ENCODE assay signal across 1 cellular context in genomic region chr11:65040520-65041205, GRCh38.
TF ChIP-seq lines count a peak whose summit lies in the region.

No MANE protein-coding gene starts in this region.

TF ChIP-seq in K562, 482 proteins besides CTCF, POLR2A, EP300 and RAD21 (continued from another document and continues in another):
- TF ChIP-seq, protein P1, sequence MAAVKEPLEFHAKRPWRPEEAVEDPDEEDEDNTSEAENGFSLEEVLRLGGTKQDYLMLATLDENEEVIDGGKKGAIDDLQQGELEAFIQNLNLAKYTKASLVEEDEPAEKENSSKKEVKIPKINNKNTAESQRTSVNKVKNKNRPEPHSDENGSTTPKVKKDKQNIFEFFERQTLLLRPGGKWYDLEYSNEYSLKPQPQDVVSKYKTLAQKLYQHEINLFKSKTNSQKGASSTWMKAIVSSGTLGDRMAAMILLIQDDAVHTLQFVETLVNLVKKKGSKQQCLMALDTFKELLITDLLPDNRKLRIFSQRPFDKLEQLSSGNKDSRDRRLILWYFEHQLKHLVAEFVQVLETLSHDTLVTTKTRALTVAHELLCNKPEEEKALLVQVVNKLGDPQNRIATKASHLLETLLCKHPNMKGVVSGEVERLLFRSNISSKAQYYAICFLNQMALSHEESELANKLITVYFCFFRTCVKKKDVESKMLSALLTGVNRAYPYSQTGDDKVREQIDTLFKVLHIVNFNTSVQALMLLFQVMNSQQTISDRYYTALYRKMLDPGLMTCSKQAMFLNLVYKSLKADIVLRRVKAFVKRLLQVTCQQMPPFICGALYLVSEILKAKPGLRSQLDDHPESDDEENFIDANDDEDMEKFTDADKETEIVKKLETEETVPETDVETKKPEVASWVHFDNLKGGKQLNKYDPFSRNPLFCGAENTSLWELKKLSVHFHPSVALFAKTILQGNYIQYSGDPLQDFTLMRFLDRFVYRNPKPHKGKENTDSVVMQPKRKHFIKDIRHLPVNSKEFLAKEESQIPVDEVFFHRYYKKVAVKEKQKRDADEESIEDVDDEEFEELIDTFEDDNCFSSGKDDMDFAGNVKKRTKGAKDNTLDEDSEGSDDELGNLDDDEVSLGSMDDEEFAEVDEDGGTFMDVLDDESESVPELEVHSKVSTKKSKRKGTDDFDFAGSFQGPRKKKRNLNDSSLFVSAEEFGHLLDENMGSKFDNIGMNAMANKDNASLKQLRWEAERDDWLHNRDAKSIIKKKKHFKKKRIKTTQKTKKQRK (IDR thresholded peaks at IDR 0.05; ENCODE audit: borderline replicate concordance, low read depth, low read length), result no peak
- TF ChIP-seq ZNF143 (CRISPR knock-in tag; IDR thresholded peaks at IDR 0.05) (peak; percentile 84), SPI1 (IDR thresholded peaks at IDR 0.05; ENCODE audit: borderline replicate concordance, low read depth, low read length) (no peak), FOXJ2 (tag; IDR thresholded peaks at IDR 0.05) (peak; percentile 29; the same call in 1 of the 2 replicates), KDM5B (IDR thresholded peaks at IDR 0.05; ENCODE audit: insufficient replicate concordance, low read depth, low read length) (peak; percentile 67), GABPB1 (CRISPR knock-in tag; IDR thresholded peaks at IDR 0.05) (peak; percentile 59; the same call in 1 of the 2 replicates), YY1 (IDR thresholded peaks at IDR 0.05; ENCODE audit: borderline replicate concordance in 1 of 3, control insufficient read depth in 1 of 3, extremely low read depth in 1 of 3, insufficient read depth in 3 of 3, insufficient read length in 1 of 3, insufficient replicate concordance in 2 of 3, low read depth in 1 of 3, low read length in 2 of 3) (peak in 2 of 3 experiments; percentile 40 to 79), TAF7 (tag; IDR thresholded peaks at IDR 0.05) (peak; percentile 39; the same call in 1 of the 2 replicates), HCFC1 (IDR thresholded peaks at IDR 0.05; ENCODE audit: low read depth, low read length) (peak; percentile 75), ARNT (IDR thresholded peaks at IDR 0.05) (0 out of 4 replicates have a peak, but pooled peaks of 1 of the 2 experiments have one; percentile 25), MGA (IDR thresholded peaks at IDR 0.05) (peak; percentile 31; the same call in 1 of the 2 replicates), FOXK1 (CRISPR knock-in tag; IDR thresholded peaks at IDR 0.05; ENCODE audit: borderline replicate concordance) (no peak), KAT8 (IDR thresholded peaks at IDR 0.05; ENCODE audit: low read depth) (no peak), ZNF184 (CRISPR knock-in tag; IDR thresholded peaks at IDR 0.05) (no peak), IFI16 (CRISPR knock-in tag; IDR thresholded peaks at IDR 0.05) (no peak), STAG1 (CRISPR knock-in tag; IDR thresholded peaks at IDR 0.05; ENCODE audit: borderline replicate concordance) (no peak), FOXP4 (CRISPR knock-in tag; IDR thresholded peaks at IDR 0.05; ENCODE audit: borderline replicate concordance) (0 out of 2 replicates have a peak, but pooled peaks have one; percentile 7), MYC (IDR thresholded peaks at IDR 0.05; ENCODE audit: low read depth, low read length) (no peak), MYC (CRISPR knock-in tag; IDR thresholded peaks at IDR 0.05; ENCODE audit: borderline replicate concordance, low read depth) (peak; percentile 65; the same call in 1 of the 2 replicates), NEUROD1 (IDR thresholded peaks at IDR 0.05; ENCODE audit: borderline replicate concordance, low read depth, low read length, partially characterized antibody) (peak; percentile 50), CBX5 (IDR thresholded peaks at IDR 0.05; ENCODE audit: borderline replicate concordance, low read depth) (no peak), FOXM1 (IDR thresholded peaks at IDR 0.05; ENCODE audit: low read depth) (peak; percentile 81), FOXM1 (CRISPR knock-in tag; IDR thresholded peaks at IDR 0.05; ENCODE audit: low read depth) (no peak), TAF1 (IDR thresholded peaks at IDR 0.05; ENCODE audit: control insufficient read depth, extremely low read depth, insufficient read depth, low read length, severe bottlenecking) (peak; percentile 71), CREM (IDR thresholded peaks at IDR 0.05; ENCODE audit: low read depth) (peak; percentile 45), MAFK (IDR thresholded peaks at IDR 0.05; ENCODE audit: low read length) (no peak)
- TF ChIP-seq, protein P2, sequence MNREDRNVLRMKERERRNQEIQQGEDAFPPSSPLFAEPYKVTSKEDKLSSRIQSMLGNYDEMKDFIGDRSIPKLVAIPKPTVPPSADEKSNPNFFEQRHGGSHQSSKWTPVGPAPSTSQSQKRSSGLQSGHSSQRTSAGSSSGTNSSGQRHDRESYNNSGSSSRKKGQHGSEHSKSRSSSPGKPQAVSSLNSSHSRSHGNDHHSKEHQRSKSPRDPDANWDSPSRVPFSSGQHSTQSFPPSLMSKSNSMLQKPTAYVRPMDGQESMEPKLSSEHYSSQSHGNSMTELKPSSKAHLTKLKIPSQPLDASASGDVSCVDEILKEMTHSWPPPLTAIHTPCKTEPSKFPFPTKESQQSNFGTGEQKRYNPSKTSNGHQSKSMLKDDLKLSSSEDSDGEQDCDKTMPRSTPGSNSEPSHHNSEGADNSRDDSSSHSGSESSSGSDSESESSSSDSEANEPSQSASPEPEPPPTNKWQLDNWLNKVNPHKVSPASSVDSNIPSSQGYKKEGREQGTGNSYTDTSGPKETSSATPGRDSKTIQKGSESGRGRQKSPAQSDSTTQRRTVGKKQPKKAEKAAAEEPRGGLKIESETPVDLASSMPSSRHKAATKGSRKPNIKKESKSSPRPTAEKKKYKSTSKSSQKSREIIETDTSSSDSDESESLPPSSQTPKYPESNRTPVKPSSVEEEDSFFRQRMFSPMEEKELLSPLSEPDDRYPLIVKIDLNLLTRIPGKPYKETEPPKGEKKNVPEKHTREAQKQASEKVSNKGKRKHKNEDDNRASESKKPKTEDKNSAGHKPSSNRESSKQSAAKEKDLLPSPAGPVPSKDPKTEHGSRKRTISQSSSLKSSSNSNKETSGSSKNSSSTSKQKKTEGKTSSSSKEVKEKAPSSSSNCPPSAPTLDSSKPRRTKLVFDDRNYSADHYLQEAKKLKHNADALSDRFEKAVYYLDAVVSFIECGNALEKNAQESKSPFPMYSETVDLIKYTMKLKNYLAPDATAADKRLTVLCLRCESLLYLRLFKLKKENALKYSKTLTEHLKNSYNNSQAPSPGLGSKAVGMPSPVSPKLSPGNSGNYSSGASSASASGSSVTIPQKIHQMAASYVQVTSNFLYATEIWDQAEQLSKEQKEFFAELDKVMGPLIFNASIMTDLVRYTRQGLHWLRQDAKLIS (CRISPR knock-in tag; IDR thresholded peaks at IDR 0.05), result no peak
- TF ChIP-seq, protein P3, sequence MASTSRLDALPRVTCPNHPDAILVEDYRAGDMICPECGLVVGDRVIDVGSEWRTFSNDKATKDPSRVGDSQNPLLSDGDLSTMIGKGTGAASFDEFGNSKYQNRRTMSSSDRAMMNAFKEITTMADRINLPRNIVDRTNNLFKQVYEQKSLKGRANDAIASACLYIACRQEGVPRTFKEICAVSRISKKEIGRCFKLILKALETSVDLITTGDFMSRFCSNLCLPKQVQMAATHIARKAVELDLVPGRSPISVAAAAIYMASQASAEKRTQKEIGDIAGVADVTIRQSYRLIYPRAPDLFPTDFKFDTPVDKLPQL (IDR thresholded peaks at IDR 0.05; ENCODE audit: extremely low read depth, insufficient read length), result no peak
- TF ChIP-seq, protein P4, sequence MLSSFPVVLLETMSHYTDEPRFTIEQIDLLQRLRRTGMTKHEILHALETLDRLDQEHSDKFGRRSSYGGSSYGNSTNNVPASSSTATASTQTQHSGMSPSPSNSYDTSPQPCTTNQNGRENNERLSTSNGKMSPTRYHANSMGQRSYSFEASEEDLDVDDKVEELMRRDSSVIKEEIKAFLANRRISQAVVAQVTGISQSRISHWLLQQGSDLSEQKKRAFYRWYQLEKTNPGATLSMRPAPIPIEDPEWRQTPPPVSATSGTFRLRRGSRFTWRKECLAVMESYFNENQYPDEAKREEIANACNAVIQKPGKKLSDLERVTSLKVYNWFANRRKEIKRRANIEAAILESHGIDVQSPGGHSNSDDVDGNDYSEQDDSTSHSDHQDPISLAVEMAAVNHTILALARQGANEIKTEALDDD (IDR thresholded peaks at IDR 0.05), result no peak
- TF ChIP-seq, protein P5, sequence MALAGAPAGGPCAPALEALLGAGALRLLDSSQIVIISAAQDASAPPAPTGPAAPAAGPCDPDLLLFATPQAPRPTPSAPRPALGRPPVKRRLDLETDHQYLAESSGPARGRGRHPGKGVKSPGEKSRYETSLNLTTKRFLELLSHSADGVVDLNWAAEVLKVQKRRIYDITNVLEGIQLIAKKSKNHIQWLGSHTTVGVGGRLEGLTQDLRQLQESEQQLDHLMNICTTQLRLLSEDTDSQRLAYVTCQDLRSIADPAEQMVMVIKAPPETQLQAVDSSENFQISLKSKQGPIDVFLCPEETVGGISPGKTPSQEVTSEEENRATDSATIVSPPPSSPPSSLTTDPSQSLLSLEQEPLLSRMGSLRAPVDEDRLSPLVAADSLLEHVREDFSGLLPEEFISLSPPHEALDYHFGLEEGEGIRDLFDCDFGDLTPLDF (CRISPR knock-in tag; IDR thresholded peaks at IDR 0.05), result peak; percentile 97
